ENCODE assay signal across 8 cellular contexts in the genomic region with DNA sequence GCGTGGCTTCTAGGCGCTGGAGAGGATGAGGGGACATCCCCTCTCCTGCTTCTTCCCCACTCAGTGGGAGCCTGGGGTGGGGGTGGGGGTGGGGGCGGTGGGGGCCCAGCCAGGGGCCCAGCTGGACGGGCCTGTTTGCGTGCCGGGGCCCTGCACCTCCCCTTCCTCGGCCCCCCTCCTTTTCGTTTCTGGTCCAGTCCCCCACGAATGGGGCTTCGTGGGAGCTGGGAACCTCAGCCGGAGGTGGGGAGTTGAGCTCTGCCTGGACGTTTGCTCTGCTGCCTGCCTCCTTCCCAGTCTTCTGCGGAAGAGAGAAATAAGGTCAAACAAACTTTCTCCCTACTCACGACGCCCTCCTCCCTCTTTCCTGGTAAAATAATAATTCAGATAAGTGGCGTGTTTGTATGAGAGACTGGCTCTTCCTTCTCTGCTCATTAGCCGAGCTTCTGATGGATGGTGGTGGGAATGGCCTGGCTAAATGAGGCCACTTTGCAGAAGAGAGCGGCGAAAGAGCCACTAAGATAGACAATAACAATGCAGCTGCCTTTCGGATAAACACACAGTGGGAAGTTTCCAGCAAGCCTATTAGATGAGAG. TPM values are rescaled to one million over a fixed set of nuclear protein-coding genes. Genes with fewer than 3 reads are reported as not detected.
DNase-seq lines count a peak whose midpoint lies in the region; ATAC-seq and TF ChIP-seq lines count a peak whose summit lies in the region.

No MANE protein-coding gene starts in this region.

- intact Hi-C loops in upper lobe of right lung (cut with DNase I): no loop called here

- no peaks in the 10 kb centered on the region for H3K9me3 ChIP-seq in mucosa of stomach (ENCODE audit: control insufficient read depth, low read length)
- H3K9me3 ChIP-seq in upper lobe of right lung: no peaks in the 10 kb centered on the region

- H3K9ac ChIP-seq in KMS-11 (peak overlapping the region; percentile 72; the same call in 1 of the 2 replicates), mucosa of stomach (ENCODE audit: low read length) (peak overlapping the region; percentile 80)

- H3K4me3 ChIP-seq in GM12875 (ENCODE audit: low read depth, low read length) (peak overlapping the region; percentile 61), KMS-11 (IDR thresholded peaks at IDR 0.05; ENCODE audit: insufficient read depth, low read depth, low read length) (peak overlapping the region; percentile 96), WI38 (ENCODE audit: low read depth, low read length) (peak overlapping the region; percentile 70), mucosa of stomach (ENCODE audit: low read length) (no peak overlapping the region), upper lobe of right lung (peak overlapping the region; percentile 84)

- no peak for TF ChIP-seq POLR2A in erythroblast (IDR thresholded peaks at IDR 0.05; ENCODE audit: low read length)

- H3K36me3 ChIP-seq in KMS-11 (ENCODE audit: insufficient read depth) (no peaks in the 10 kb centered on the region), mucosa of stomach (ENCODE audit: control insufficient read depth, insufficient read depth, low read length) (no peaks in the 10 kb centered on the region), upper lobe of right lung (peaks cover under 1% of the 10 kb centered on the region)

- H3K79me2 ChIP-seq in KMS-11 (ENCODE audit: insufficient read depth, low read depth): peaks cover 11% of the 10 kb centered on the region; the same call in 1 of the 2 replicates

- TF ChIP-seq CTCF in GM12875 (IDR thresholded peaks at IDR 0.05; ENCODE audit: borderline replicate concordance, insufficient read depth, low read depth, low read length) (no peak), KMS-11 (conservative IDR thresholded peaks at IDR 0.05; ENCODE audit: low read depth, low read length) (no peak), WI38 (IDR thresholded peaks at IDR 0.05; ENCODE audit: low read depth, low read length) (no peak), upper lobe of right lung (IDR thresholded peaks at IDR 0.05) (no peak)

- peak overlapping the region; percentile 75 for H3K4me2 ChIP-seq in KMS-11

- ATAC-seq in upper lobe of right lung (peak; percentile 57), GM18870 (IDR thresholded peaks at IDR 0.05; ENCODE audit: unreplicated experiment) (no peak)

- H3K27ac ChIP-seq in KMS-11 (no peak overlapping the region), upper lobe of right lung (peak overlapping the region; percentile 86)

- peak overlapping the region; percentile 72 for H2AFZ ChIP-seq in KMS-11 (ENCODE audit: low read depth)

- H4K20me1 ChIP-seq in KMS-11 (ENCODE audit: insufficient read depth): no peaks in the 10 kb centered on the region

- H3K27me3 ChIP-seq in KMS-11 (ENCODE audit: insufficient read depth, low read depth): no peaks in the 10 kb centered on the region
- no peaks in the 10 kb centered on the region for H3K27me3 ChIP-seq in mucosa of stomach (ENCODE audit: control insufficient read depth, insufficient read depth, low read length)
- H3K27me3 ChIP-seq in upper lobe of right lung: no peaks in the 10 kb centered on the region

- peak; percentile 50 for DNase-seq in 8988T
- DNase-seq in erythroblast (lab: John Stamatoyannopoulos, UW): peak; percentile 23 to 31
- no peak for DNase-seq in upper lobe of right lung

- H3K4me1 ChIP-seq in KMS-11 (ENCODE audit: low read depth, poor library complexity, severe bottlenecking) (peaks cover 31% of the 10 kb centered on the region), mucosa of stomach (ENCODE audit: control insufficient read depth, insufficient read depth, low read length) (peaks cover 9% of the 10 kb centered on the region), upper lobe of right lung (peaks cover 21% of the 10 kb centered on the region)

RNA-seq across cellular contexts. Expression of gene MTA3, which starts 0.8 kb away (rescaled TPM):
- 34.3 TPM for total RNA-seq in upper lobe of right lung
